27 cellular contexts compared by ENCODE assay signal in the genomic region with DNA sequence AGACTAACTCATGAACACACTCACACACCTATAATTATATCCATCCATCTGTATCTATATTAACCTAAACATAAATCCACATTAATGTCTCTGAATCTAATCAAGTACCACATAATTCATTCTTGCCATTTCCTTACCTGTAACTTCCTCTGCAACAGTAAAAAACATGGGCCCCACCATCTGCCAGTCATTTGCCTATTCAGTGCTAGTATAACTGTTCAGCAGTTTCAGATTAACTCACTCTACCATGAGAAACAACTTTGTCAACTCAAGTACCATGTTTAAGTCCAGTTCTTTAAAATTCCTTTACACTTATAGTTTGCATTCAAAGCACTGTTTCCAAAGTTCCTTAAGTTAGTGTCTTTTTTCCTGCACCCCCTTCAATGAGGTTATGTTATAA.
A peak's percentile ranks its signal among the peaks of the same experiment; 100 is the strongest.
DNase-seq lines count a peak whose midpoint lies in the region; ATAC-seq, FAIRE-seq and TF ChIP-seq lines count a peak whose summit lies in the region.
"Had no signal": no experiment of that assay in that cellular context is flagged by ENCODE, and none has a peak within 500 bp of the region (broad histone marks: within the 10 kb centered on the region; RNA-seq: fewer than 3 reads in every experiment).

No MANE protein-coding gene starts in this region.

- FAIRE-seq in small intestine (lab: Jason Lieb, UNC) = no peak
- FAIRE-seq: GM18507, H1 had no signal

- H3K9me3 Mint-ChIP-seq in endothelial cell (ENCODE audit: unreplicated experiment) = no peaks in the 10 kb centered on the region
- H3K9me3 Mint-ChIP-seq in T-helper 2 cell treated with Interferon-gamma antibody and Interleukin-4, amounts not matched to agents 5 μg/mL and 100 μg/mL, for 36 hours = no peaks in the 10 kb centered on the region
- H3K9me3 Mint-ChIP-seq: CD4-positive, alpha-beta T cell; T-helper 1 cell treated with Interleukin-12 subunit alpha and Interleukin-12 subunit beta and Interleukin-4 antibody, amounts not matched to agents 30 μg/mL and 1 μg/mL, for 36 hours had no signal

- no peaks in the 10 kb centered on the region for H3K9me3 ChIP-seq in small intestine (ENCODE audit: control insufficient read depth, low read depth)
- H3K9me3 ChIP-seq: SK-N-SH had no signal

- no peaks in the 10 kb centered on the region for H3K27me3 Mint-ChIP-seq in endothelial cell (ENCODE audit: unreplicated experiment)
- H3K27me3 Mint-ChIP-seq in T-helper 2 cell treated with Interferon-gamma antibody and Interleukin-4, amounts not matched to agents 5 μg/mL and 100 μg/mL, for 36 hours (ENCODE audit: low read depth) = no peaks in the 10 kb centered on the region

- no peaks in the 10 kb centered on the region for H3K36me3 ChIP-seq in small intestine (ENCODE audit: control insufficient read depth in 2 of 2, insufficient read depth in 2 of 2, low read length in 2 of 2)
- H3K36me3 ChIP-seq: BLaER1 treated with 17β-estradiol and CSF1 and Interleukin-3, amounts not matched to agents 10 nM and 100 nM had no signal

- peak overlapping the region; percentile 5 for H3K27ac Mint-ChIP-seq in endothelial cell (ENCODE audit: unreplicated experiment)
- no peak overlapping the region for H3K27ac Mint-ChIP-seq in T-helper 2 cell treated with Interferon-gamma antibody and Interleukin-4, amounts not matched to agents 5 μg/mL and 100 μg/mL, for 36 hours
- H3K27ac Mint-ChIP-seq: CD4-positive, alpha-beta T cell; T-helper 1 cell treated with Interleukin-12 subunit alpha and Interleukin-12 subunit beta and Interleukin-4 antibody, amounts not matched to agents 30 μg/mL and 1 μg/mL, for 36 hours had no signal

- DNase-seq in GM12865 (ENCODE audit: low read depth) (peak; percentile 16), NCI-H774 (lab: John Stamatoyannopoulos, UW) (peak; percentile 6), endothelial cell (ENCODE audit: low spot score) (no peak), small intestine (no peak), dermis blood vessel endothelial cell (no peak)
- DNase-seq in T-helper 2 cell treated with Interferon-gamma antibody and Interleukin-4, amounts not matched to agents 5 μg/mL and 100 μg/mL, for 36 hours (ENCODE audit: low spot score) = no peak
- DNase-seq: AML-193; CD4-positive, alpha-beta T cell; COR-L47; DMS79; EL; GDM1; HCEC 1CT; NCI-H1092 treated with DMSO at 0.1 percent for 48 hours; NCI-H146; NCI-H1930; NCI-H2107; NCI-H446; NCI-H524 treated with DMSO at 0.1 percent for 48 hours; PC-3; SK-N-SH; SW 1271 had no signal

- H3K4me1 ChIP-seq in small intestine (ENCODE audit: control insufficient read depth in 2 of 2, insufficient read depth in 1 of 2, low read depth in 1 of 2, low read length in 1 of 2) = no peaks in the 10 kb centered on the region

- H3K27ac ChIP-seq in small intestine (ENCODE audit: low read depth in 1 of 2, low read length in 1 of 2) = no peak overlapping the region
- H3K27ac ChIP-seq: BLaER1 treated with 17β-estradiol and CSF1 and Interleukin-3, amounts not matched to agents 10 nM and 100 nM had no signal

- H3K4me3 Mint-ChIP-seq in endothelial cell (ENCODE audit: unreplicated experiment) = no peak overlapping the region
- H3K4me3 Mint-ChIP-seq in T-helper 2 cell treated with Interferon-gamma antibody and Interleukin-4, amounts not matched to agents 5 μg/mL and 100 μg/mL, for 36 hours = no peak overlapping the region
- H3K4me3 Mint-ChIP-seq: CD4-positive, alpha-beta T cell; T-helper 1 cell treated with Interleukin-12 subunit alpha and Interleukin-12 subunit beta and Interleukin-4 antibody, amounts not matched to agents 30 μg/mL and 1 μg/mL, for 36 hours had no signal

- H3K4me3 ChIP-seq in GM12865 (ENCODE audit: low read depth, low read length) = no peak overlapping the region
- H3K4me3 ChIP-seq in small intestine (ENCODE audit: low read depth in 1 of 2, low read length in 2 of 2) = no peak overlapping the region
- H3K4me3 ChIP-seq: BLaER1 treated with 17β-estradiol and CSF1 and Interleukin-3, amounts not matched to agents 10 nM and 100 nM had no signal

- no peaks in the 10 kb centered on the region for H3K36me3 Mint-ChIP-seq in endothelial cell (ENCODE audit: low read depth, unreplicated experiment)
- no peaks in the 10 kb centered on the region for H3K36me3 Mint-ChIP-seq in T-helper 2 cell treated with Interferon-gamma antibody and Interleukin-4, amounts not matched to agents 5 μg/mL and 100 μg/mL, for 36 hours (ENCODE audit: low read depth)

- H3K27me3 ChIP-seq in small intestine (ENCODE audit: control insufficient read depth in 2 of 2, insufficient read depth in 2 of 2, low read length in 2 of 2) = peaks cover 0 to 2% of the 10 kb centered on the region in 2 donors
- H3K27me3 ChIP-seq: BLaER1 treated with 17β-estradiol and CSF1 and Interleukin-3, amounts not matched to agents 10 nM and 100 nM had no signal

- peak; percentile 61 for ATAC-seq in HG02610 (IDR thresholded peaks at IDR 0.05; ENCODE audit: unreplicated experiment)
- ATAC-seq: PC-3 had no signal

- H3K4me1 Mint-ChIP-seq in endothelial cell (ENCODE audit: unreplicated experiment) = peaks cover 34% of the 10 kb centered on the region
- no peaks in the 10 kb centered on the region for H3K4me1 Mint-ChIP-seq in T-helper 2 cell treated with Interferon-gamma antibody and Interleukin-4, amounts not matched to agents 5 μg/mL and 100 μg/mL, for 36 hours (ENCODE audit: low read depth)

- TF ChIP-seq CTCF in GM12865 (IDR thresholded peaks at IDR 0.05; ENCODE audit: insufficient read depth, low read depth, low read length, missing control alignments) (no peak), endothelial cell (IDR thresholded peaks at IDR 0.05; ENCODE audit: unreplicated experiment) (no peak)

Comparison
In these comparisons a context has a peak if more than half of its experiments do, and no peak if none do; other contexts are left out.
1. DNase-seq: peak in GM12865 (single experiment) and NCI-H774 (single experiment); none in endothelial cell (single experiment), small intestine (single experiment), dermis blood vessel endothelial cell (single experiment) and T-helper 2 cell treated with Interferon-gamma antibody and Interleukin-4, amounts not matched to agents 5 μg/mL and 100 μg/mL, for 36 hours (single experiment).